In genomic region chr22:20115691-20116375, GRCh38 we compare ENCODE assay signal across 8 cellular contexts. TPM values are rescaled to one million over a fixed set of nuclear protein-coding genes. Genes with fewer than 3 reads are reported as not detected.
DNase-seq lines count a peak whose midpoint lies in the region; ATAC-seq and TF ChIP-seq lines count a peak whose summit lies in the region.

Gene RANBP1 (plus strand): TSS chr22:20116104. CDS start chr22:20116185, 81 bp downstream.

- H3K27me3 ChIP-seq in brain microvascular endothelial cell (replicated peaks) (no peaks in the 10 kb centered on the region), left lung (no peaks in the 10 kb centered on the region)

- H3K4me1 Mint-ChIP-seq in activated CD4-positive, alpha-beta T cell treated with anti-CD3 and anti-CD28 coated beads for 36 hours = peaks cover 52% of the 10 kb centered on the region

- POLR2A ChIA-PET in activated CD4-positive, alpha-beta T cell treated with anti-CD3 and anti-CD28 coated beads for 36 hours (lab: Charles Lee) = no interaction called here

- H3K27ac Mint-ChIP-seq in activated CD4-positive, alpha-beta T cell treated with anti-CD3 and anti-CD28 coated beads for 36 hours = peak within 1 kb of the TSS; percentile 91

- peaks cover 48% of the 10 kb centered on the region for H3K36me3 Mint-ChIP-seq in activated CD4-positive, alpha-beta T cell treated with anti-CD3 and anti-CD28 coated beads for 36 hours (ENCODE audit: low read depth)

- no peak for ATAC-seq in activated CD4-positive, alpha-beta T cell treated with anti-CD3 and anti-CD28 coated beads for 36 hours
- no peak for ATAC-seq in left lung
- no peak for ATAC-seq in HG03354 (IDR thresholded peaks at IDR 0.05; ENCODE audit: poor library complexity, severe bottlenecking, unreplicated experiment)
- no peak for ATAC-seq in GM21367 (IDR thresholded peaks at IDR 0.05; ENCODE audit: unreplicated experiment)

- no peaks in the 10 kb centered on the region for H3K27me3 Mint-ChIP-seq in activated CD4-positive, alpha-beta T cell treated with anti-CD3 and anti-CD28 coated beads for 36 hours

- H3K9me3 ChIP-seq in left lung = no peaks in the 10 kb centered on the region

- intact Hi-C loops in activated CD4-positive, alpha-beta T cell treated with anti-CD3 and anti-CD28 coated beads for 36 hours (cut with DNase I, micrococcal nuclease) = loop anchor here (2.0 to 5.0 kb wide), 7 partner anchors 95 to 1471 kb away; partner anchors contain the start of genes ESS2 (in 1 of the 2), PI4KA (in 1 of the 2), SNAP29 (in 1 of the 2) and TANGO2 (in 1 of the 2)
- intact Hi-C loops in left lung (cut with DNase I) = no loop called here

- peaks cover 13 to 45% of the 10 kb centered on the region in 2 donors for H3K4me1 ChIP-seq in left lung

- TF ChIP-seq CTCF in brain microvascular endothelial cell (IDR thresholded peaks at IDR 0.05; ENCODE audit: low read depth, low read length, missing control alignments) (no peak), left lung (IDR thresholded peaks at IDR 0.05) (no peak)

- H3K4me3 ChIP-seq in brain microvascular endothelial cell (ENCODE audit: low read depth, low read length) = peak within 1 kb of the TSS; percentile 92
- peak within 1 kb of the TSS; percentile 82 to 88 for H3K4me3 ChIP-seq in left lung

- H3K36me3 ChIP-seq in brain microvascular endothelial cell (replicated peaks) (peaks cover 65% of the 10 kb centered on the region), left lung (peaks cover 0 to 71% of the 10 kb centered on the region in 2 donors)

- CTCF ChIA-PET in activated CD4-positive, alpha-beta T cell treated with anti-CD3 and anti-CD28 coated beads for 36 hours (lab: Charles Lee) = interaction anchor here (1.1 kb wide), 2 partner anchors 10 to 15 kb away, joined by 3 to 5 read pairs; no protein-coding TSS in a partner anchor

- H3K27ac ChIP-seq in brain microvascular endothelial cell = peak within 1 kb of the TSS; percentile 83
- peak within 1 kb of the TSS; percentile 61 to 86 for H3K27ac ChIP-seq in left lung
- peak within 1 kb of the TSS; percentile 79 for H3K27ac ChIP-seq in temporal lobe (ENCODE audit: low read depth, low read length)

- in situ Hi-C loops in brain microvascular endothelial cell (cut with HindIII; ENCODE audit: low pct_ligation_motif_present, low sequenced_read_pairs) = no loop called here

- no peak for DNase-seq in activated CD4-positive, alpha-beta T cell treated with anti-CD3 and anti-CD28 coated beads for 36 hours
- no peak for DNase-seq in activated CD4-positive, alpha-beta T cell treated with anti-CD3 and anti-CD28 coated beads, Interleukin-2, amount 50 U/mL, for 48 hours
- DNase-seq in brain microvascular endothelial cell (no peak), left lung (peak in 1 of 2 donors; percentile 73), NCI-H69 (lab: John Stamatoyannopoulos, UW) (no peak)

- no peaks in the 10 kb centered on the region for H3K9me3 Mint-ChIP-seq in activated CD4-positive, alpha-beta T cell treated with anti-CD3 and anti-CD28 coated beads for 36 hours (ENCODE audit: low read depth)

- H3K4me3 Mint-ChIP-seq in activated CD4-positive, alpha-beta T cell treated with anti-CD3 and anti-CD28 coated beads for 36 hours = peak within 1 kb of the TSS; percentile 94

RNA-seq across cellular contexts. Expression of gene RANBP1, which starts in this region (rescaled TPM):
- 100 to 1,000 TPM; 402 to 506 TPM for total RNA-seq in activated CD4-positive, alpha-beta T cell treated with anti-CD3 and anti-CD28 coated beads for 36 hours
- total RNA-seq in left lung (100 to 1,000 TPM in 1 of 2 donors, 10 to 100 TPM in 1; 63.7 to 111 TPM), temporal lobe (102 TPM)

Comparison
In these comparisons a context has a peak if more than half of its experiments do, and no peak if none do; other contexts are left out.
1. intact Hi-C loops: an anchor here in activated CD4-positive, alpha-beta T cell treated with anti-CD3 and anti-CD28 coated beads for 36 hours (2.0 to 5.0 kb wide); none called in left lung.